1 cellular context compared by ENCODE assay signal in genomic region chr1:53115403-53116306, GRCh38.
TF ChIP-seq lines count a peak whose summit lies in the region.

No MANE protein-coding gene starts in this region.

TF ChIP-seq in HepG2, 621 proteins besides CTCF, POLR2A, EP300 and RAD21 (continued from another document):
- TF ChIP-seq ZNF614 (CRISPR knock-in tag; IDR thresholded peaks at IDR 0.05; ENCODE audit: borderline replicate concordance) = 0 out of 2 replicates have a peak, but pooled peaks have one; percentile 23
- peak; percentile 36; the same call in 1 of the 2 replicates for TF ChIP-seq FOXP4 (CRISPR knock-in tag; IDR thresholded peaks at IDR 0.05)
- TF ChIP-seq CREM (IDR thresholded peaks at IDR 0.05) = no peak
- TF ChIP-seq CREM (CRISPR knock-in tag; IDR thresholded peaks at IDR 0.05) = no peak
- no peak for TF ChIP-seq FOSL1 (CRISPR knock-in tag; IDR thresholded peaks at IDR 0.05; ENCODE audit: borderline replicate concordance)
- TF ChIP-seq ERF (CRISPR knock-in tag; IDR thresholded peaks at IDR 0.05) = peak; percentile 29
- TF ChIP-seq ZNF761 (CRISPR knock-in tag; conservative IDR thresholded peaks at IDR 0.05) = no peak
- 0 out of 2 replicates have a peak, but pooled peaks have one; percentile 15 for TF ChIP-seq PRDM10 (CRISPR knock-in tag; IDR thresholded peaks at IDR 0.05; ENCODE audit: low read depth)
- TF ChIP-seq ELF3 (CRISPR knock-in tag; IDR thresholded peaks at IDR 0.05) = peak; percentile 50; the same call in 1 of the 2 replicates
- TF ChIP-seq KDM2A (CRISPR knock-in tag; IDR thresholded peaks at IDR 0.05; ENCODE audit: borderline replicate concordance, low read depth) = 0 out of 2 replicates have a peak, but pooled peaks have one; percentile 28
- peak; percentile 51; the same call in 1 of the 2 replicates for TF ChIP-seq SOX5 (CRISPR knock-in tag; IDR thresholded peaks at IDR 0.05; ENCODE audit: borderline replicate concordance)
- no peak for TF ChIP-seq FOXP1 (IDR thresholded peaks at IDR 0.05)
- peak; percentile 21; the same call in 1 of the 2 replicates for TF ChIP-seq FOXP1 (CRISPR knock-in tag; IDR thresholded peaks at IDR 0.05)
- no peak for TF ChIP-seq SALL2 (CRISPR knock-in tag; IDR thresholded peaks at IDR 0.05)
- peak; percentile 42; the same call in 1 of the 2 replicates for TF ChIP-seq SAP130 (CRISPR knock-in tag; IDR thresholded peaks at IDR 0.05; ENCODE audit: low read depth)
- TF ChIP-seq ZNF281 (CRISPR knock-in tag; IDR thresholded peaks at IDR 0.05; ENCODE audit: borderline replicate concordance) = peak; percentile 91
- 0 out of 2 replicates have a peak, but pooled peaks have one; percentile 17 for TF ChIP-seq ZNF335 (CRISPR knock-in tag; IDR thresholded peaks at IDR 0.05)
- TF ChIP-seq SOX6 (IDR thresholded peaks at IDR 0.05) = no peak
- TF ChIP-seq SOX6 (CRISPR knock-in tag; IDR thresholded peaks at IDR 0.05) = peak; percentile 74
- TF ChIP-seq BCL6 (CRISPR knock-in tag; IDR thresholded peaks at IDR 0.05) = peak; percentile 38; the same call in 1 of the 2 replicates
- no peak for TF ChIP-seq PHF5A (CRISPR knock-in tag; IDR thresholded peaks at IDR 0.05; ENCODE audit: low read depth, unreplicated experiment)
- peak; percentile 84 for TF ChIP-seq PITX1 (CRISPR knock-in tag; IDR thresholded peaks at IDR 0.05)
- TF ChIP-seq DRAP1 (CRISPR knock-in tag; IDR thresholded peaks at IDR 0.05) = no peak
- TF ChIP-seq FOXK1 (CRISPR knock-in tag; IDR thresholded peaks at IDR 0.05; ENCODE audit: borderline replicate concordance, low read depth) = 0 out of 2 replicates have a peak, but pooled peaks have one; percentile 13
- no peak for TF ChIP-seq MEF2D (CRISPR knock-in tag; IDR thresholded peaks at IDR 0.05)
- no peak for TF ChIP-seq FOXA1 (IDR thresholded peaks at IDR 0.05)
- TF ChIP-seq FOXA1 (CRISPR knock-in tag; IDR thresholded peaks at IDR 0.05) = peak; percentile 36; the same call in 1 of the 2 replicates
- no peak for TF ChIP-seq FOXO1 (CRISPR knock-in tag; IDR thresholded peaks at IDR 0.05)
- TF ChIP-seq MAZ (IDR thresholded peaks at IDR 0.05; ENCODE audit: borderline replicate concordance, low read depth, low read length) = no peak
- TF ChIP-seq MAZ (CRISPR knock-in tag; IDR thresholded peaks at IDR 0.05; ENCODE audit: low read depth) = peak; percentile 27; the same call in 1 of the 2 replicates
- TF ChIP-seq SALL1 (CRISPR knock-in tag; IDR thresholded peaks at IDR 0.05) = peak; percentile 19; the same call in 1 of the 2 replicates
- no peak for TF ChIP-seq ZNF3 (CRISPR knock-in tag; IDR thresholded peaks at IDR 0.05)
- TF ChIP-seq CEBPG (CRISPR knock-in tag; IDR thresholded peaks at IDR 0.05) = peak; percentile 37; the same call in 1 of the 2 replicates
- peak; percentile 52; the same call in 1 of the 2 replicates for TF ChIP-seq FOSL2 (CRISPR knock-in tag; IDR thresholded peaks at IDR 0.05)
- TF ChIP-seq ZNF609 (CRISPR knock-in tag; IDR thresholded peaks at IDR 0.05; ENCODE audit: borderline replicate concordance) = peak; percentile 63
- peak; percentile 86 for TF ChIP-seq PATZ1 (CRISPR knock-in tag; IDR thresholded peaks at IDR 0.05)
TF ChIP-seq in HepG2: peak in this region for 40.
